1 cellular context compared by ENCODE assay signal in the genomic region with DNA sequence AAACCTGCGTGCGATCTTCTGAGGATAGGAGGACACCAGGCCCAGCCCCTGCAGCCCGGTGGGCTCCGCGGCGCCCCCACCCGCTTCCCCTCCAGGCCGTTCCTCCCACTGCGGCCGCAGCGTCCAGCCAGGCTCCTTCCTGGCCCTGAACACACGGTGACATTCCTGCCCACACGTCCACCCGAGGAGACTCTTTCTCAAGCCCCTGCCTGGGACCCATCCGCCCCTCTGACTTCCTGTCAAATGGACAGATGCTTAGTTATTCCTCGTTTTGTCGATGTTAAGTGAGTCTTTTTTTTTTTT.
TF ChIP-seq lines count a peak whose summit lies in the region.

No MANE protein-coding gene starts in this region.

TF ChIP-seq in K562, 482 proteins besides CTCF, POLR2A, EP300 and RAD21:
- TF ChIP-seq, protein P1, sequence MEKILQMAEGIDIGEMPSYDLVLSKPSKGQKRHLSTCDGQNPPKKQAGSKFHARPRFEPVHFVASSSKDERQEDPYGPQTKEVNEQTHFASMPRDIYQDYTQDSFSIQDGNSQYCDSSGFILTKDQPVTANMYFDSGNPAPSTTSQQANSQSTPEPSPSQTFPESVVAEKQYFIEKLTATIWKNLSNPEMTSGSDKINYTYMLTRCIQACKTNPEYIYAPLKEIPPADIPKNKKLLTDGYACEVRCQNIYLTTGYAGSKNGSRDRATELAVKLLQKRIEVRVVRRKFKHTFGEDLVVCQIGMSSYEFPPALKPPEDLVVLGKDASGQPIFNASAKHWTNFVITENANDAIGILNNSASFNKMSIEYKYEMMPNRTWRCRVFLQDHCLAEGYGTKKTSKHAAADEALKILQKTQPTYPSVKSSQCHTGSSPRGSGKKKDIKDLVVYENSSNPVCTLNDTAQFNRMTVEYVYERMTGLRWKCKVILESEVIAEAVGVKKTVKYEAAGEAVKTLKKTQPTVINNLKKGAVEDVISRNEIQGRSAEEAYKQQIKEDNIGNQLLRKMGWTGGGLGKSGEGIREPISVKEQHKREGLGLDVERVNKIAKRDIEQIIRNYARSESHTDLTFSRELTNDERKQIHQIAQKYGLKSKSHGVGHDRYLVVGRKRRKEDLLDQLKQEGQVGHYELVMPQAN (IDR thresholded peaks at IDR 0.05; ENCODE audit: borderline replicate concordance): no peak
- peak; percentile 20; the same call in 1 of the 2 replicates for TF ChIP-seq ZBTB7A (IDR thresholded peaks at IDR 0.05; ENCODE audit: borderline replicate concordance, control insufficient read depth, low read depth, low read length)
- TF ChIP-seq NR2C2 (CRISPR knock-in tag; IDR thresholded peaks at IDR 0.05): no peak
- no peak for TF ChIP-seq NR2C2 (tag; IDR thresholded peaks at IDR 0.05)
- TF ChIP-seq ZNF778 (CRISPR knock-in tag; IDR thresholded peaks at IDR 0.05): no peak
- TF ChIP-seq KDM4B (IDR thresholded peaks at IDR 0.05; ENCODE audit: borderline replicate concordance in 2 of 2, low read depth in 1 of 2): no peak
